In the genomic region with DNA sequence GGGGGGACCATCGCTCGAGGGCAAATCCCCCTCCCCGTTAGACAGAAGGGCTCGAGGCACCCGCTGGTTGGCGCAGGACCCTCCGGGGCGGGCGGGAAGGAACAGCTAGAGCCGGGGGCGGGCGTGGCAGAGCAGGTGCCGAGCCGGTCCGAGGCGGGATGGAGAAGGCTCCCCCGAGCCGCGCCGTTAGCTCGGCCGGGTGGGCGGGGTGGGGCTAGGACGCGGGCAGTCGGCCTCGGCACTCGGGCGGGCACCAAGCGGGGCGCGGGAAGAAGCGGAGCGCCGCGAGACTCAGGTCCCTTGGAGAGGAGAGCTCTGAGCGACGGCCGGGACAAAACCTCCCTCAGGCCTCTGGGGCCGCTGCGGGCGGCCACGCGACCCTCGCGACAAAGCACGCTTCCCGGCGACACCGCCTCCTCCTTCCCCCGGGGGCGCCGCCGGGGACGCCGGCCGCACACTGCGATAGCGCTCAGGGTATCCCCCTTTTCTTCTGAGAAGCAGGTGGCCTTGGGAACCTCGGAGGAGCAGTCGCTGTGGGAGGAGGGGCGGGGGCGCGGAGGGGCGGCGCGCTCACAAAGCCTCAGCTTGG, we compare ENCODE assay signal across 8 cellular contexts. TPM values are rescaled to one million over a fixed set of nuclear protein-coding genes. Genes with fewer than 3 reads are reported as not detected.
A peak's percentile ranks its signal among the peaks of the same experiment; 100 is the strongest.
DNase-seq lines count a peak whose midpoint lies in the region; ATAC-seq and TF ChIP-seq lines count a peak whose summit lies in the region.

No MANE protein-coding gene starts in this region.

- H3K27ac ChIP-seq in GM23338 (ENCODE audit: low read depth) (no peak overlapping the region), Peyer's patch (peak overlapping the region in 1 of 4 donors; percentile 32)

- TF ChIP-seq CTCF in GM23338 (conservative IDR thresholded peaks at IDR 0.05; ENCODE audit: low read depth in 2 of 2), result no peak
- TF ChIP-seq CTCF in Peyer's patch (IDR thresholded peaks at IDR 0.05), result no peak
- no peak for TF ChIP-seq CTCF in glutamatergic neuron (IDR thresholded peaks at IDR 0.05; ENCODE audit: partially characterized antibody, unreplicated experiment)

- peak overlapping the region; percentile 97 for H2AFZ ChIP-seq in GM23338

- H3K4me1 ChIP-seq in GM23338 (ENCODE audit: insufficient read depth) (peaks cover 11% of the 10 kb centered on the region), Peyer's patch (peaks cover 0 to 22% (median 6%) of the 10 kb centered on the region in 4 donors)

- H3K9me2 ChIP-seq in GM23338 (ENCODE audit: insufficient read depth), result no peaks in the 10 kb centered on the region

- no peaks in the 10 kb centered on the region for H3K9me3 ChIP-seq in Peyer's patch

- H3K27me3 Mint-ChIP-seq in GM23338 (ENCODE audit: insufficient read depth, low read depth, poor library complexity), result peaks cover 10% of the 10 kb centered on the region
- H3K27me3 Mint-ChIP-seq in glutamatergic neuron (ENCODE audit: unreplicated experiment), result no peaks in the 10 kb centered on the region

- H3K36me3 Mint-ChIP-seq in GM23338 (ENCODE audit: low read depth) (no peaks in the 10 kb centered on the region), glutamatergic neuron (ENCODE audit: unreplicated experiment) (peaks cover 12% of the 10 kb centered on the region)

- peaks cover 11% of the 10 kb centered on the region for H3K4me1 Mint-ChIP-seq in GM23338
- peaks cover 8% of the 10 kb centered on the region for H3K4me1 Mint-ChIP-seq in glutamatergic neuron (ENCODE audit: low read depth, unreplicated experiment)

- no peaks in the 10 kb centered on the region for H3K36me3 ChIP-seq in GM23338 (ENCODE audit: insufficient read depth)
- H3K36me3 ChIP-seq in Peyer's patch, result no peaks in the 10 kb centered on the region

- peak overlapping the region; percentile 94 for H3K4me2 ChIP-seq in GM23338

- H3K27ac Mint-ChIP-seq in GM23338 (no peak overlapping the region), glutamatergic neuron (ENCODE audit: unreplicated experiment) (no peak overlapping the region)

- TF ChIP-seq POLR2A in Peyer's patch (IDR thresholded peaks at IDR 0.05), result no peak

- H3F3A ChIP-seq in GM23338 (replicated peaks; ENCODE audit: low read depth), result no peaks in the 10 kb centered on the region; the same call in 1 of the 2 replicates

- DNase-seq in D341Med (ENCODE audit: low spot score) (peak; percentile 79), GM23338 (ENCODE audit: low spot score) (peak; percentile 72), Peyer's patch (no peak), glutamatergic neuron (peak; percentile 65), retina (peak; percentile 83), SIG-M5 (lab: John Stamatoyannopoulos, UW) (no peak), NCI-H2196 (lab: John Stamatoyannopoulos, UW; ENCODE audit: unreplicated experiment) (no peak)
- no peak for DNase-seq in stimulated activated CD4-positive, alpha-beta T cell treated with anti-CD3 and anti-CD28 coated beads, Interleukin-1b, Interleukin-23, amount 100 ng/mL, for 48 hours

- peak overlapping the region; percentile 61; the same call in 2 of the 3 replicates for H3K4me3 Mint-ChIP-seq in GM23338
- H3K4me3 Mint-ChIP-seq in glutamatergic neuron (ENCODE audit: unreplicated experiment), result peak overlapping the region; percentile 61

- H3K27me3 ChIP-seq in GM23338 (ENCODE audit: insufficient read depth) (peaks cover 62% of the 10 kb centered on the region), Peyer's patch (peaks cover 0 to 9% of the 10 kb centered on the region in 2 donors)

- H3K4me3 ChIP-seq in GM23338, result peak overlapping the region; percentile 87
- peak overlapping the region; percentile 46 to 70 (median 54) for H3K4me3 ChIP-seq in Peyer's patch

- H3K79me2 ChIP-seq in GM23338 (replicated peaks; ENCODE audit: insufficient read depth), result 0 out of 2 replicates have a peak, but pooled peaks cover 2% of the 10 kb centered on the region

- peaks cover 7% of the 10 kb centered on the region for H4K20me1 ChIP-seq in GM23338 (replicated peaks; ENCODE audit: insufficient read depth)

- peak; percentile 41 for ATAC-seq in GM23338

- H3K9me3 Mint-ChIP-seq in GM23338 (no peaks in the 10 kb centered on the region), glutamatergic neuron (ENCODE audit: unreplicated experiment) (peaks cover 5% of the 10 kb centered on the region)

TF ChIP-seq in GM23338, 12 proteins besides CTCF, POLR2A, EP300 and RAD21:
- TF ChIP-seq, protein P1, sequence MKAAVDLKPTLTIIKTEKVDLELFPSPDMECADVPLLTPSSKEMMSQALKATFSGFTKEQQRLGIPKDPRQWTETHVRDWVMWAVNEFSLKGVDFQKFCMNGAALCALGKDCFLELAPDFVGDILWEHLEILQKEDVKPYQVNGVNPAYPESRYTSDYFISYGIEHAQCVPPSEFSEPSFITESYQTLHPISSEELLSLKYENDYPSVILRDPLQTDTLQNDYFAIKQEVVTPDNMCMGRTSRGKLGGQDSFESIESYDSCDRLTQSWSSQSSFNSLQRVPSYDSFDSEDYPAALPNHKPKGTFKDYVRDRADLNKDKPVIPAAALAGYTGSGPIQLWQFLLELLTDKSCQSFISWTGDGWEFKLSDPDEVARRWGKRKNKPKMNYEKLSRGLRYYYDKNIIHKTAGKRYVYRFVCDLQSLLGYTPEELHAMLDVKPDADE (IDR thresholded peaks at IDR 0.05), result no peak
- TF ChIP-seq EZH2phosphoT487 (IDR thresholded peaks at IDR 0.05; ENCODE audit: unreplicated experiment) (no peak), STAT1 (IDR thresholded peaks at IDR 0.05; ENCODE audit: unreplicated experiment) (no peak), ZNF331 (CRISPR knock-in tag; IDR thresholded peaks at IDR 0.05; ENCODE audit: low read depth) (no peak)
TF ChIP-seq in GM23338: peak in this region for 0.

RNA-seq across cellular contexts. Expression of a gene that starts 0.7 kb away (rescaled TPM):
- 7.1 and 8.7 TPM in 2 replicates for total RNA-seq in GM23338 (2014; rRNA removed; shearing (Covaris generic))
- 2.4 and 2.7 TPM in 2 replicates for polyA plus RNA-seq in GM23338 (2016; fragmentation: Nextera tagmentation; extraction: Ambion mirVana)
- total RNA-seq in Peyer's patch (10 to 100 TPM in 1 of 4 donors, 1 to 10 TPM in 2, under 1 TPM in 1; 0.53 to 10.7 (median 4.6) TPM), glutamatergic neuron (ENCODE audit: unreplicated experiment) (21.2 TPM)

Comparison
In these comparisons a context has a peak if more than half of its experiments do, and no peak if none do; other contexts are left out.
1. DNase-seq: peak in D341Med (single experiment), GM23338 (single experiment), glutamatergic neuron (single experiment) and retina (single experiment); none in Peyer's patch (0 of 3), SIG-M5 (single experiment), NCI-H2196 (single experiment) and stimulated activated CD4-positive, alpha-beta T cell treated with anti-CD3 and anti-CD28 coated beads, Interleukin-1b, Interleukin-23, amount 100 ng/mL, for 48 hours (single experiment).